ENCODE assay signal across 11 cellular contexts in the genomic region with DNA sequence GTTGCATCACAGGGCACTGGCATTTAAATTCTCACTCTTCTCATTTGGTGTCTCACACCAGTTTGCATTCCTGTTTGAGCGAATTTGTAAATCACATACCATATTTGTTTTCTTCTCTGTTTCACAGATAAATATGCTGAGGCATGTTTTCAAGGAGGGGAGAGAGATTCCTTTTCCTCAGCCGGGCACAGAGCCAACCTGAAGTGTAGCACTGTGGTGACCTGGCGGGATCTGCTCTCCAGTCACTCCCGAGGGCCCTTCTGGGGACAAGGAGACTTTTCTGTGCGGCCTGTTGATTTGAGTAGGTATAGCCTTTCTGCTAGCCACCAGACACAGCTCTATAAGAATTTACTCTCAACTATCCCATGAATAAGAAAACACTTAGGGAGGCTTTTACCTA.
A peak's percentile ranks its signal among the peaks of the same experiment; 100 is the strongest.
DNase-seq lines count a peak whose midpoint lies in the region; ATAC-seq, FAIRE-seq and TF ChIP-seq lines count a peak whose summit lies in the region.
"Had no signal": no experiment of that assay in that cellular context is flagged by ENCODE, and none has a peak within 500 bp of the region (broad histone marks: within the 10 kb centered on the region; RNA-seq: fewer than 3 reads in every experiment).

No MANE protein-coding gene starts in this region.

- intact Hi-C loops in left cardiac atrium (cut with DNase I) = loop anchor here (5.0 to 10.0 kb wide), 2 partner anchors 164 to 411 kb away; no protein-coding TSS in a partner anchor
- intact Hi-C loops in stomach (cut with DNase I; ENCODE audit: low total_unique reads) = loop anchor here (5.0 kb wide), 1 partner anchor 164 kb away; no protein-coding TSS in a partner anchor

- TF ChIP-seq POLR2A in stomach (IDR thresholded peaks at IDR 0.05) (no peak), H54 (IDR thresholded peaks at IDR 0.05; ENCODE audit: low read depth, low read length) (no peak)

- H3K4me3 ChIP-seq in stomach = no peak overlapping the region
- H3K4me3 ChIP-seq: tibial artery had no signal

- no peak for TF ChIP-seq EP300 in stomach (IDR thresholded peaks at IDR 0.05)

- ATAC-seq in left cardiac atrium (peak; percentile 75 to 79), HG02798 (IDR thresholded peaks at IDR 0.05; ENCODE audit: poor library complexity, unreplicated experiment) (no peak), omental fat pad (ENCODE audit: low FRiP score) (no peak)

- H3K4me1 ChIP-seq in stomach = peaks cover 6 to 26% (median 16%) of the 10 kb centered on the region in 4 donors
- H3K4me1 ChIP-seq: tibial artery had no signal

- POLR2A ChIA-PET in RWPE1 (lab: Yijun Ruan, JAX; ENCODE audit: low non-redundant PET) = no interaction called here

- DNase-seq in NCI-H345 (lab: John Stamatoyannopoulos, UW) (peak; percentile 18), NCI-H345 treated with DMSO at 0.1 percent for 48 hours (lab: John Stamatoyannopoulos, UW; ENCODE audit: unreplicated experiment) (no peak), RWPE1 (ENCODE audit: low spot score) (peak; percentile 27), left cardiac atrium (peak; percentile 69), stomach (peak; percentile 74), H54 (ENCODE audit: insufficient read length, low spot score) (no peak), omental fat pad (ENCODE audit: low spot score) (no peak)
- DNase-seq: activated effector memory CD4-positive, alpha-beta T cell treated with anti-CD3 and anti-CD28 coated beads, Interleukin-2, amount 50 U/mL, for 16 hours; NCI-H2081 treated with DMSO at 0.1 percent for 48 hours; tibial artery had no signal

- TF ChIP-seq CTCF in RWPE1 (conservative IDR thresholded peaks at IDR 0.05; ENCODE audit: low read depth) = no peak
- no peak for TF ChIP-seq CTCF in stomach (IDR thresholded peaks at IDR 0.05)
- no peak for TF ChIP-seq CTCF in omental fat pad (IDR thresholded peaks at IDR 0.05)

- 21 to 33% (median 25%) methylated on average over 5 of the region's 5 CpGs for WGBS in stomach, 5 donors

- no peaks in the 10 kb centered on the region for H3K36me3 ChIP-seq in stomach
- H3K36me3 ChIP-seq: tibial artery had no signal

- peak overlapping the region; percentile 66 for H3K27ac ChIP-seq in RWPE1
- peak overlapping the region in 1 of 5 donors; percentile 48 for H3K27ac ChIP-seq in stomach
- H3K27ac ChIP-seq: tibial artery had no signal

- no peaks in the 10 kb centered on the region for H3K9me3 ChIP-seq in stomach
- H3K9me3 ChIP-seq: tibial artery had no signal

- CTCF ChIA-PET in RWPE1 (lab: Yijun Ruan, JAX) = no interaction called here

- no peak for FAIRE-seq in H54 (lab: Jason Lieb, UNC)

- no peaks in the 10 kb centered on the region for H3K27me3 ChIP-seq in stomach
- H3K27me3 ChIP-seq: tibial artery had no signal

Comparison
In these comparisons a context has a peak if more than half of its experiments do, and no peak if none do; other contexts are left out.
1. DNase-seq: peak in NCI-H345 (single experiment), RWPE1 (single experiment), left cardiac atrium (single experiment) and stomach (single experiment); none in NCI-H345 treated with DMSO at 0.1 percent for 48 hours (single experiment), H54 (single experiment) and omental fat pad (single experiment).
2. ATAC-seq: peak in left cardiac atrium (2 of 2); none in HG02798 (single experiment) and omental fat pad (single experiment).